13 cellular contexts compared by ENCODE assay signal in the genomic region with DNA sequence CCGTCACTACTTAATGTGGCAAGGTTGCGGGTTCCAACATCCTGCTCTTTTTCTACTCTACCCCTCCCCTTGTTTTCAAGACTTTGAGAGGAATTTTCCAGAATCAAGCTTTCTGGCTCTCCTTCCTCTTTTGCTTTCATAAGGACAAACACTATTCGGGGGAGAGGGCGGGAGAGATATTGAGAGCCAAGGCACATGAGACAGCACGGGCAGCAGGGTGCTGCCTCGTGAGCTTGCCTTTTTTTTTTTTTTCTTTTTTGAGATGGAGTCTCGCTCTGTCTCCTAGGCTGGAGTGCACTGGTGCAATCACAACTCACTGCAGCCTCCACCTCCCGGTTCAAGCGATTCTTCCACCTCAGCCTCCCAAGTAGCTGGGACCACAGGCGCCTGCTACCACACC. TPM values are rescaled to one million over a fixed set of nuclear protein-coding genes. Genes with fewer than 3 reads are reported as not detected.
DNase-seq lines count a peak whose midpoint lies in the region; ATAC-seq and TF ChIP-seq lines count a peak whose summit lies in the region.
"Had no signal": no experiment of that assay in that cellular context is flagged by ENCODE, and none has a peak within 500 bp of the region (broad histone marks: within the 10 kb centered on the region; RNA-seq: fewer than 3 reads in every experiment).

No MANE protein-coding gene starts in this region.

- no peak overlapping the region for H3K4me3 Mint-ChIP-seq in activated CD8-positive, alpha-beta T cell treated with anti-CD3 and anti-CD28 coated beads for 36 hours
- H3K4me3 Mint-ChIP-seq in activated T-helper 2 cell treated with anti-CD3 and anti-CD28 coated beads, Interferon-gamma antibody, Interleukin-2, Interleukin-4, amounts not matched to agents 10 μg/mL and 5 μg/mL and 100 μg/mL, durations not matched to agents 14 hours and 24 hours and 36 hours (ENCODE audit: low read depth): no peak overlapping the region
- H3K4me3 Mint-ChIP-seq: CD8-positive, alpha-beta memory T cell; GM23338; T-helper 1 cell treated with Interleukin-12 subunit alpha and Interleukin-12 subunit beta and Interleukin-4 antibody, amounts not matched to agents 30 μg/mL and 1 μg/mL, for 36 hours had no signal

- intact Hi-C loops in activated CD8-positive, alpha-beta T cell treated with anti-CD3 and anti-CD28 coated beads for 36 hours (cut with micrococcal nuclease): no loop called here
- intact Hi-C loops in activated T-helper 2 cell treated with anti-CD3 and anti-CD28 coated beads, Interferon-gamma antibody, Interleukin-2, Interleukin-4, amounts not matched to agents 10 μg/mL and 5 μg/mL and 100 μg/mL, durations not matched to agents 14 hours and 24 hours and 36 hours (cut with micrococcal nuclease): no loop called here

- no peaks in the 10 kb centered on the region for H3K9me2 ChIP-seq in GM23248 (ENCODE audit: insufficient read depth)

- DNase-seq in GM23248 (peak; percentile 28), NK-92 (lab: John Stamatoyannopoulos, UW; ENCODE audit: unreplicated experiment) (no peak), glomerular visceral epithelial cell (ENCODE audit: extremely low spot score) (no peak)
- DNase-seq in activated CD8-positive, alpha-beta T cell treated with anti-CD3 and anti-CD28 coated beads for 36 hours: peak; percentile 15
- DNase-seq in activated T-helper 2 cell treated with anti-CD3 and anti-CD28 coated beads, Interferon-gamma antibody, Interleukin-2, Interleukin-4, amounts not matched to agents 10 μg/mL and 5 μg/mL and 100 μg/mL, durations not matched to agents 14 hours and 24 hours and 36 hours (ENCODE audit: low spot score): no peak
- DNase-seq: CD8-positive, alpha-beta memory T cell; NCI-H2029 had no signal

- peaks cover 37% of the 10 kb centered on the region for H3K4me1 Mint-ChIP-seq in activated CD8-positive, alpha-beta T cell treated with anti-CD3 and anti-CD28 coated beads for 36 hours (ENCODE audit: low read depth)
- peaks cover 29% of the 10 kb centered on the region for H3K4me1 Mint-ChIP-seq in activated T-helper 2 cell treated with anti-CD3 and anti-CD28 coated beads, Interferon-gamma antibody, Interleukin-2, Interleukin-4, amounts not matched to agents 10 μg/mL and 5 μg/mL and 100 μg/mL, durations not matched to agents 14 hours and 24 hours and 36 hours (ENCODE audit: low read depth)

- peaks cover 9% of the 10 kb centered on the region for H3K36me3 Mint-ChIP-seq in activated CD8-positive, alpha-beta T cell treated with anti-CD3 and anti-CD28 coated beads for 36 hours (ENCODE audit: low read depth)
- H3K36me3 Mint-ChIP-seq in activated T-helper 2 cell treated with anti-CD3 and anti-CD28 coated beads, Interferon-gamma antibody, Interleukin-2, Interleukin-4, amounts not matched to agents 10 μg/mL and 5 μg/mL and 100 μg/mL, durations not matched to agents 14 hours and 24 hours and 36 hours (ENCODE audit: low read depth): peaks cover 7% of the 10 kb centered on the region

- H3F3A ChIP-seq in GM23248 (ENCODE audit: insufficient read depth): no peaks in the 10 kb centered on the region

- in situ Hi-C loops in GM23248 (cut with MboI): no loop called here

- no peak for TF ChIP-seq CTCF in activated CD8-positive, alpha-beta T cell treated with anti-CD3 and anti-CD28 coated beads for 36 hours (IDR thresholded peaks at IDR 0.05)
- TF ChIP-seq CTCF in gastroesophageal sphincter (IDR thresholded peaks at IDR 0.05): no peak

- TF ChIP-seq POLR2A in gastroesophageal sphincter (IDR thresholded peaks at IDR 0.05): no peak

- no peaks in the 10 kb centered on the region for H3K27me3 Mint-ChIP-seq in activated CD8-positive, alpha-beta T cell treated with anti-CD3 and anti-CD28 coated beads for 36 hours
- H3K27me3 Mint-ChIP-seq in activated T-helper 2 cell treated with anti-CD3 and anti-CD28 coated beads, Interferon-gamma antibody, Interleukin-2, Interleukin-4, amounts not matched to agents 10 μg/mL and 5 μg/mL and 100 μg/mL, durations not matched to agents 14 hours and 24 hours and 36 hours (ENCODE audit: low read depth): no peaks in the 10 kb centered on the region
- H3K27me3 Mint-ChIP-seq: CD8-positive, alpha-beta memory T cell had no signal

- H3K27ac Mint-ChIP-seq in activated CD8-positive, alpha-beta T cell treated with anti-CD3 and anti-CD28 coated beads for 36 hours: peak overlapping the region; percentile 36
- H3K27ac Mint-ChIP-seq in activated T-helper 2 cell treated with anti-CD3 and anti-CD28 coated beads, Interferon-gamma antibody, Interleukin-2, Interleukin-4, amounts not matched to agents 10 μg/mL and 5 μg/mL and 100 μg/mL, durations not matched to agents 14 hours and 24 hours and 36 hours: no peak overlapping the region
- H3K27ac Mint-ChIP-seq: GM23338; T-helper 1 cell treated with Interleukin-12 subunit alpha and Interleukin-12 subunit beta and Interleukin-4 antibody, amounts not matched to agents 30 μg/mL and 1 μg/mL, for 36 hours had no signal

- H3K27ac ChIP-seq in GM23248: no peak overlapping the region
- peak overlapping the region; percentile 72 to 87 (median 83) for H3K27ac ChIP-seq in gastroesophageal sphincter

- H3K79me2 ChIP-seq in GM23248 (ENCODE audit: insufficient read depth): no peaks in the 10 kb centered on the region

- H3K4me3 ChIP-seq in GM23248: no peak overlapping the region
- H3K4me3 ChIP-seq in gastroesophageal sphincter: no peak overlapping the region
- H3K4me3 ChIP-seq in skeletal muscle satellite cell (ENCODE audit: low read length): no peak overlapping the region
- H3K4me3 ChIP-seq: GM23338, smooth muscle cell had no signal

- H3K4me1 ChIP-seq in GM23248 (ENCODE audit: insufficient read depth) (peaks cover 14% of the 10 kb centered on the region), gastroesophageal sphincter (peaks cover 6 to 94% (median 29%) of the 10 kb centered on the region in 3 donors), skeletal muscle satellite cell (ENCODE audit: control insufficient read depth, insufficient read depth, low read length) (peaks cover 32% of the 10 kb centered on the region)

- H3K27me3 ChIP-seq in GM23248 (replicated peaks; ENCODE audit: insufficient read depth) (no peaks in the 10 kb centered on the region), gastroesophageal sphincter (no peaks in the 10 kb centered on the region), skeletal muscle satellite cell (ENCODE audit: control insufficient read depth, insufficient read depth, low read length) (no peaks in the 10 kb centered on the region)

- CTCF ChIA-PET in activated CD8-positive, alpha-beta T cell treated with anti-CD3 and anti-CD28 coated beads for 36 hours (lab: Charles Lee): interaction anchor here (1.0 to 2.2 kb wide), 5 partner anchors 45 to 211 kb away, joined by 3 to 6 read pairs (median 4); no protein-coding TSS in a partner anchor

- H3K4me2 ChIP-seq in GM23248 (ENCODE audit: unreplicated experiment): peak overlapping the region; percentile 62
- peak overlapping the region; percentile 46 for H3K4me2 ChIP-seq in skeletal muscle satellite cell (ENCODE audit: low read length)
- H3K4me2 ChIP-seq: GM23338, smooth muscle cell had no signal

- no peaks in the 10 kb centered on the region for H3K36me3 ChIP-seq in GM23248 (ENCODE audit: low read depth)
- H3K36me3 ChIP-seq in gastroesophageal sphincter: no peaks in the 10 kb centered on the region
- no peaks in the 10 kb centered on the region for H3K36me3 ChIP-seq in skeletal muscle satellite cell (ENCODE audit: insufficient read depth, low read length)

- H2AFZ ChIP-seq in GM23248: no peak overlapping the region
- H2AFZ ChIP-seq: GM23338 had no signal

- POLR2A ChIA-PET in activated CD8-positive, alpha-beta T cell treated with anti-CD3 and anti-CD28 coated beads for 36 hours (lab: Charles Lee): interaction anchor here (1.2 to 1.5 kb wide), 2 partner anchors 19 to 30 kb away, joined by 3 to 5 read pairs; no protein-coding TSS in a partner anchor

- no peaks in the 10 kb centered on the region for H3K9me3 Mint-ChIP-seq in activated CD8-positive, alpha-beta T cell treated with anti-CD3 and anti-CD28 coated beads for 36 hours
- H3K9me3 Mint-ChIP-seq in activated T-helper 2 cell treated with anti-CD3 and anti-CD28 coated beads, Interferon-gamma antibody, Interleukin-2, Interleukin-4, amounts not matched to agents 10 μg/mL and 5 μg/mL and 100 μg/mL, durations not matched to agents 14 hours and 24 hours and 36 hours: no peaks in the 10 kb centered on the region
- H3K9me3 Mint-ChIP-seq: CD8-positive, alpha-beta memory T cell; GM23338; T-helper 1 cell treated with Interleukin-12 subunit alpha and Interleukin-12 subunit beta and Interleukin-4 antibody, amounts not matched to agents 30 μg/mL and 1 μg/mL, for 36 hours had no signal

- no peak for ATAC-seq in activated CD8-positive, alpha-beta T cell treated with anti-CD3 and anti-CD28 coated beads for 36 hours
- ATAC-seq in gastroesophageal sphincter (peak; percentile 35), GM19351 (IDR thresholded peaks at IDR 0.05; ENCODE audit: unreplicated experiment) (no peak)
- ATAC-seq: GM23338 had no signal

- WGBS in GM23248 (ENCODE audit: low coverage in 1 of 2, low lambda C conversion rate in 2 of 2, missing lambda C conversion rate in 2 of 2), 2 experiments: 47 to 53% methylated on average over 9 to 10 of the region's 10 CpGs
- WGBS in gastroesophageal sphincter (ENCODE audit: low coverage in 1 of 2), 2 donors: 28 to 66% methylated on average over 7 to 8 of the region's 10 CpGs

- no peak for TF ChIP-seq EP300 in gastroesophageal sphincter (IDR thresholded peaks at IDR 0.05)

- H3K9me3 ChIP-seq in GM23248 (ENCODE audit: low read depth): no peaks in the 10 kb centered on the region
- H3K9me3 ChIP-seq in gastroesophageal sphincter: no peaks in the 10 kb centered on the region
- no peaks in the 10 kb centered on the region for H3K9me3 ChIP-seq in skeletal muscle satellite cell (replicated peaks; ENCODE audit: low read length)

- no peak overlapping the region for H3K9ac ChIP-seq in GM23248
- H3K9ac ChIP-seq in skeletal muscle satellite cell (ENCODE audit: low read depth, low read length): no peak overlapping the region

- no peaks in the 10 kb centered on the region for H4K20me1 ChIP-seq in GM23248 (ENCODE audit: insufficient read depth)

RNA-seq across cellular contexts. Expression of gene PFKFB3, which starts 6.8 kb away (rescaled TPM):
- total RNA-seq in GM23248 (2014; rRNA removed; shearing (Covaris generic)): 14.5 and 23.6 TPM in 2 replicates
- polyA plus RNA-seq in GM23248 (2016; fragmentation: Nextera tagmentation; extraction: Ambion mirVana): 23.5 and 23.7 TPM in 2 replicates
- total RNA-seq in activated CD8-positive, alpha-beta T cell treated with anti-CD3 and anti-CD28 coated beads for 36 hours: 100 to 1,000 TPM; 107 to 117 TPM
- total RNA-seq in gastroesophageal sphincter: 10 to 100 TPM; 29.6 to 78.3 (median 38.4) TPM
- 11.4 and 21.8 TPM in 2 replicates for total RNA-seq in skeletal muscle satellite cell (2012; rRNA removed)
- 124 and 126 TPM in 2 replicates for total RNA-seq in activated T-helper 2 cell treated with anti-CD3 and anti-CD28 coated beads, Interferon-gamma antibody, Interleukin-2, Interleukin-4, amounts not matched to agents 10 μg/mL and 5 μg/mL and 100 μg/mL, durations not matched to agents 14 hours and 24 hours and 36 hours

Comparison
In these comparisons a context has a peak if more than half of its experiments do, and no peak if none do; other contexts are left out.
1. DNase-seq: peak in GM23248 (single experiment) and activated CD8-positive, alpha-beta T cell treated with anti-CD3 and anti-CD28 coated beads for 36 hours (single experiment); none in NK-92 (single experiment), activated T-helper 2 cell treated with anti-CD3 and anti-CD28 coated beads, Interferon-gamma antibody, Interleukin-2, Interleukin-4, amounts not matched to agents 10 μg/mL and 5 μg/mL and 100 μg/mL, durations not matched to agents 14 hours and 24 hours and 36 hours (single experiment) and glomerular visceral epithelial cell (single experiment).